In genomic region chr21:20031807-20032206, GRCh38 we compare ENCODE assay signal across 21 cellular contexts.
"Had no signal": no experiment of that assay in that cellular context is flagged by ENCODE, and none has a peak within 500 bp of the region (broad histone marks: within the 10 kb centered on the region; RNA-seq: fewer than 3 reads in every experiment).

No MANE protein-coding gene starts in this region.

- DNase-seq: cortex of kidney; effector memory CD8-positive, alpha-beta T cell; erythroblast; esophagus squamous epithelium; foreskin melanocyte; head of caudate nucleus; naive B cell; nucleus accumbens; sigmoid colon; stimulated activated CD4-positive, alpha-beta T cell treated with anti-CD3 and anti-CD28 coated beads, Interleukin-4, amount 100 ng/mL, for 4 hours; stimulated activated naive CD4-positive, alpha-beta T cell; stimulated activated naive CD8-positive, alpha-beta T cell treated with anti-CD3 and anti-CD28 coated beads, Interleukin-15, amount 100 ng/mL, for 72 hours; transverse colon had no signal

- H3K27ac Mint-ChIP-seq: effector memory CD8-positive, alpha-beta T cell; memory B cell; naive B cell; natural killer cell treated with Interleukin-12 subunit alpha and Interleukin-12 subunit beta and Interleukin-15 and Interleukin-18, amount 100 ng/mL, for 72 hours; stimulated activated naive CD8-positive, alpha-beta T cell treated with anti-CD3 and anti-CD28 coated beads, Interleukin-15, amount 100 ng/mL, for 72 hours had no signal

- H3K4me3 Mint-ChIP-seq: effector memory CD8-positive, alpha-beta T cell; memory B cell; naive B cell; natural killer cell treated with Interleukin-12 subunit alpha and Interleukin-12 subunit beta and Interleukin-15 and Interleukin-18, amount 100 ng/mL, for 72 hours; neural crest cell; stimulated activated naive CD8-positive, alpha-beta T cell treated with anti-CD3 and anti-CD28 coated beads, Interleukin-15, amount 100 ng/mL, for 72 hours had no signal

- H3K4me3 ChIP-seq: esophagus squamous epithelium, lung, prostate gland, right atrium auricular region, sigmoid colon, suprapubic skin, transverse colon had no signal

- H3K36me3 Mint-ChIP-seq: memory B cell; naive B cell; natural killer cell treated with Interleukin-12 subunit alpha and Interleukin-12 subunit beta and Interleukin-15 and Interleukin-18, amount 100 ng/mL, for 72 hours had no signal

- H3K9me3 ChIP-seq: esophagus squamous epithelium, prostate gland, right atrium auricular region, sigmoid colon, suprapubic skin, transverse colon had no signal

- H3K27ac ChIP-seq: esophagus squamous epithelium, prostate gland, right atrium auricular region, sigmoid colon, suprapubic skin, transverse colon had no signal

- H3K27me3 Mint-ChIP-seq: effector memory CD8-positive, alpha-beta T cell; memory B cell; naive B cell; natural killer cell treated with Interleukin-12 subunit alpha and Interleukin-12 subunit beta and Interleukin-15 and Interleukin-18, amount 100 ng/mL, for 72 hours; stimulated activated naive CD8-positive, alpha-beta T cell treated with anti-CD3 and anti-CD28 coated beads, Interleukin-15, amount 100 ng/mL, for 72 hours had no signal

- H3K36me3 ChIP-seq: esophagus squamous epithelium, prostate gland, right atrium auricular region, sigmoid colon, suprapubic skin, transverse colon had no signal

- ATAC-seq: effector memory CD8-positive, alpha-beta T cell; left lobe of liver; stimulated activated naive CD8-positive, alpha-beta T cell treated with anti-CD3 and anti-CD28 coated beads, Interleukin-15, amount 100 ng/mL, for 72 hours had no signal

- H3K27me3 ChIP-seq: esophagus squamous epithelium, right atrium auricular region, sigmoid colon, suprapubic skin, transverse colon had no signal

- H3K4me1 ChIP-seq: esophagus squamous epithelium, prostate gland, right atrium auricular region, sigmoid colon, suprapubic skin, transverse colon had no signal

- H3K4me1 Mint-ChIP-seq: memory B cell; naive B cell; neural crest cell; stimulated activated naive CD8-positive, alpha-beta T cell treated with anti-CD3 and anti-CD28 coated beads, Interleukin-15, amount 100 ng/mL, for 72 hours had no signal
